Comparison of ENCODE assay signal across 9 cellular contexts in the genomic region with DNA sequence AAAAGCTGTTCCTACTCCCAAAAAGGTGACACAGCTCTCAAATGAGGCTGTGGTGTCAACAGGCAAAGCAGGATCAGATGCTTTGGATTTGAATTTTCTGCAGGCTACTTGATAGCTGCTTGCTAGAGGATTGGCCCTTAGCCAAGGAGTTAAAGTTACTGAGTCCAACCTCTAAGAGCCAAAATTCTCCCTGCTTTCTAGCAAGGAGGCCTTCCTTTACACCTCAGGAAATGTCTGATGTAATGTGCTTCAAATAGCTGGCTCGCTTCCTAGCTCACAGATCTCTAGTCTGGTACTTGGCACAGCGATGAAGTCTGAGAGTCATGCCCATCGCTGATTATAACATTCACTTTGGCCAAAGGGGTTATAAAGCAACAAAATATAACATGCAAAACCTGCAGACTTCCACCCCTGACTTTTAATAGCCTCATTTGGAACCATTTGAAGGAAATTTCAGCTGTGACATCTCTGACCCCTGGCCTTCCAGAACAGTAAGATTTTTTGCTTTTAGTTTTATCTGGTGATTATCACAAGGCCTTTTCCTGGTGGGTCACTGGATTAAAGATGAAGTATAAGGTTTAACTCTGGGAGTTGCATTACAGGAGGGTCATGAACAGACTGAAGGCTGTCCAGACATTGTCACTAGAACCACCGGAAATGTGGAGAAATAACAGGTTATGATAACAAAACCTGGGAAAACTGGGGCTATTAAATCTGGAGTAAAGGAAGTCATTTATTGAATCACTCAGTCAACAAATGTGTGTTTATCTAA.
DNase-seq lines count a peak whose midpoint lies in the region; ATAC-seq and TF ChIP-seq lines count a peak whose summit lies in the region.
"Had no signal": no experiment of that assay in that cellular context is flagged by ENCODE, and none has a peak within 500 bp of the region (broad histone marks: within the 10 kb centered on the region; RNA-seq: fewer than 3 reads in every experiment).

No MANE protein-coding gene starts in this region.

- DNase-seq in Right ventricle myocardium inferior (ENCODE audit: missing footprints) (no peak), cardiac septum (ENCODE audit: low spot score) (no peak), body of pancreas (peak in 2 of 4 donors; percentile 17 to 25), kidney tubule cell (ENCODE audit: low spot score) (peak; percentile 65), uterus (peak; percentile 28 to 66), HK-2 (ENCODE audit: unreplicated experiment) (no peak), GM19238 (ENCODE audit: insufficient read length, low spot score) (no peak)
- no peak for DNase-seq in stimulated activated CD4-positive, alpha-beta T cell treated with anti-CD3 and anti-CD28 coated beads, Interleukin-2, amount 100 ng/mL, for 24 hours
- DNase-seq: stimulated activated naive CD8-positive, alpha-beta T cell treated with anti-CD3 and anti-CD28 coated beads, Interleukin-15, amount 100 ng/mL, for 72 hours had no signal

- H3K27me3 ChIP-seq in body of pancreas (no peaks in the 10 kb centered on the region), uterus (no peaks in the 10 kb centered on the region)

- H3K36me3 ChIP-seq in body of pancreas (replicated peaks in 1 of 2; ENCODE audit: insufficient read depth in 1 of 2, low read depth in 2 of 2) (no peaks in the 10 kb centered on the region), uterus (no peaks in the 10 kb centered on the region)

- TF ChIP-seq POLR2A in body of pancreas (IDR thresholded peaks at IDR 0.05) (no peak), uterus (IDR thresholded peaks at IDR 0.05) (no peak)

- no peaks in the 10 kb centered on the region for H3K4me1 ChIP-seq in body of pancreas
- peaks cover 0 to 9% of the 10 kb centered on the region in 2 donors for H3K4me1 ChIP-seq in uterus

- no peak overlapping the region for H3K27ac ChIP-seq in body of pancreas
- peak overlapping the region; percentile 49 to 65 for H3K27ac ChIP-seq in uterus

- ATAC-seq in Right ventricle myocardium inferior = peak; percentile 72
- ATAC-seq in body of pancreas = peak; percentile 27
- ATAC-seq: stimulated activated naive CD8-positive, alpha-beta T cell treated with anti-CD3 and anti-CD28 coated beads, Interleukin-15, amount 100 ng/mL, for 72 hours had no signal

- H3K4me3 ChIP-seq in body of pancreas (no peak overlapping the region), uterus (no peak overlapping the region)

- 54 to 60% methylated on average over 4 of the region's 4 CpGs for WGBS in body of pancreas, 2 donors

- intact Hi-C loops in Right ventricle myocardium inferior (cut with DNase I) (loop anchor here (10.0 kb wide), 1 partner anchor 105 kb away; no protein-coding TSS in a partner anchor), cardiac septum (cut with DNase I) (loop anchor here (2.0 to 5.0 kb wide), 2 partner anchors 103 to 189 kb away; a partner anchor contains a TSS), body of pancreas (cut with DNase I) (no loop called here), uterus (cut with DNase I; ENCODE audit: low total_unique reads) (no loop called here)

- no peaks in the 10 kb centered on the region for H3K9me3 ChIP-seq in body of pancreas
- no peaks in the 10 kb centered on the region for H3K9me3 ChIP-seq in uterus

- no peak for TF ChIP-seq CTCF in body of pancreas (IDR thresholded peaks at IDR 0.05)
- no peak for TF ChIP-seq CTCF in uterus (IDR thresholded peaks at IDR 0.05)

Comparison
In these comparisons a context has a peak if more than half of its experiments do, and no peak if none do; other contexts are left out.
1. DNase-seq: peak in kidney tubule cell (single experiment) and uterus (2 of 2); none in Right ventricle myocardium inferior (single experiment), cardiac septum (single experiment), HK-2 (single experiment), GM19238 (single experiment) and stimulated activated CD4-positive, alpha-beta T cell treated with anti-CD3 and anti-CD28 coated beads, Interleukin-2, amount 100 ng/mL, for 24 hours (0 of 2).
2. H3K27ac ChIP-seq: peak in uterus (2 of 2); none in body of pancreas (0 of 4).
3. intact Hi-C loops: an anchor here in Right ventricle myocardium inferior (10.0 kb wide) and cardiac septum (2.0 to 5.0 kb wide); none called in body of pancreas and uterus.